ENCODE assay signal across 18 cellular contexts in genomic region chr5:10535237-10535530, GRCh38. TPM values are rescaled to one million over a fixed set of nuclear protein-coding genes. Genes with fewer than 3 reads are reported as not detected.
DNase-seq lines count a peak whose midpoint lies in the region; ATAC-seq and TF ChIP-seq lines count a peak whose summit lies in the region.
"Had no signal": no experiment of that assay in that cellular context is flagged by ENCODE, and none has a peak within 500 bp of the region (broad histone marks: within the 10 kb centered on the region; RNA-seq: fewer than 3 reads in every experiment).

No MANE protein-coding gene starts in this region.

- no peak overlapping the region for H3K23ac ChIP-seq in trophoblast cell (ENCODE audit: low read length)

- H3K79me2 ChIP-seq in trophoblast cell (ENCODE audit: control insufficient read depth, insufficient read depth, low read length, poor library complexity): no peaks in the 10 kb centered on the region

- no peak overlapping the region for H2BK12ac ChIP-seq in trophoblast cell (ENCODE audit: low read length)

- TF ChIP-seq EP300 in esophagus muscularis mucosa (IDR thresholded peaks at IDR 0.05): no peak

- H3K4me1 ChIP-seq in cardiac muscle cell (ENCODE audit: low read depth) (peaks cover 34% of the 10 kb centered on the region), heart right ventricle (peaks cover 0 to 35% (median 15%) of the 10 kb centered on the region in 9 donors), esophagus muscularis mucosa (peaks cover 9 to 15% (median 12%) of the 10 kb centered on the region in 4 donors), trophoblast cell (ENCODE audit: control insufficient read depth in 1 of 2, insufficient read depth in 2 of 2, low read length in 2 of 2) (peaks cover 15 to 21% of the 10 kb centered on the region in 2 experiments), lower lobe of right lung (peaks cover 24% of the 10 kb centered on the region)
- H3K4me1 ChIP-seq: SJCRH30 had no signal

- H3K79me1 ChIP-seq in trophoblast cell (ENCODE audit: low read length): peaks cover 6% of the 10 kb centered on the region

- H3K4ac ChIP-seq in trophoblast cell (ENCODE audit: low read depth, low read length): no peak overlapping the region

- no peak overlapping the region for H3K14ac ChIP-seq in trophoblast cell (ENCODE audit: low read length)

- H3K27ac ChIP-seq in cardiac muscle cell: peak overlapping the region; percentile 53
- H3K27ac ChIP-seq in heart right ventricle: no peak overlapping the region
- H3K27ac ChIP-seq in esophagus muscularis mucosa (replicated peaks in 1 of 4): peak overlapping the region in 3 of 4 donors; percentile 35 to 62 (median 57)
- H3K27ac ChIP-seq in trophoblast cell (ENCODE audit: low read depth, low read length): no peak overlapping the region
- H3K27ac ChIP-seq in lower lobe of right lung: no peak overlapping the region
- H3K27ac ChIP-seq: C4-2B, SJCRH30 had no signal

- ATAC-seq in heart right ventricle: no peak
- ATAC-seq in lower lobe of right lung: no peak
- no peak for ATAC-seq in esophagus mucosa
- ATAC-seq: GM23338, Panc1 had no signal

- peak overlapping the region; percentile 57 for H2AK5ac ChIP-seq in trophoblast cell (ENCODE audit: low read length)

- no peak overlapping the region for H2BK5ac ChIP-seq in trophoblast cell (ENCODE audit: low read depth, low read length, poor library complexity)

- H3K4me3 ChIP-seq in cardiac muscle cell (no peak overlapping the region), heart right ventricle (no peak overlapping the region), esophagus muscularis mucosa (no peak overlapping the region), trophoblast cell (ENCODE audit: low read depth, low read length) (no peak overlapping the region), lower lobe of right lung (no peak overlapping the region)
- H3K4me3 ChIP-seq: GM23338, SJCRH30 had no signal

- no peaks in the 10 kb centered on the region for H3K27me3 ChIP-seq in cardiac muscle cell
- H3K27me3 ChIP-seq in heart right ventricle: peaks cover 0 to 3% (median 0%) of the 10 kb centered on the region in 7 donors
- H3K27me3 ChIP-seq in esophagus muscularis mucosa: peaks cover 0 to 46% (median 0%) of the 10 kb centered on the region in 4 donors
- H3K27me3 ChIP-seq in trophoblast cell (ENCODE audit: insufficient read depth, low read length): no peaks in the 10 kb centered on the region
- H3K27me3 ChIP-seq in lower lobe of right lung (ENCODE audit: low read depth): peaks cover 4% of the 10 kb centered on the region
- H3K27me3 ChIP-seq: SJCRH30 had no signal

- no peak overlapping the region for H3K18ac ChIP-seq in trophoblast cell (ENCODE audit: low read length)

- no peak overlapping the region for H4K91ac ChIP-seq in trophoblast cell (ENCODE audit: low read depth, low read length)

- TF ChIP-seq POLR2A in esophagus muscularis mucosa (IDR thresholded peaks at IDR 0.05; ENCODE audit: low read depth): no peak

- intact Hi-C loops in heart right ventricle (cut with DNase I) (no loop called here), esophagus muscularis mucosa (cut with DNase I) (no loop called here), lower lobe of right lung (cut with DNase I) (no loop called here)

- no peak overlapping the region for H4K12ac ChIP-seq in trophoblast cell (ENCODE audit: low read depth, low read length)

- H3K9ac ChIP-seq in trophoblast cell (ENCODE audit: low read length): no peak overlapping the region

- H2BK120ac ChIP-seq in trophoblast cell (ENCODE audit: insufficient read depth, low read length, poor library complexity): no peak overlapping the region

- TF ChIP-seq CTCF in cardiac muscle cell (IDR thresholded peaks at IDR 0.05; ENCODE audit: low read depth, low read length) (no peak), heart right ventricle (IDR thresholded peaks at IDR 0.05) (no peak), esophagus muscularis mucosa (IDR thresholded peaks at IDR 0.05) (no peak), lower lobe of right lung (IDR thresholded peaks at IDR 0.05) (no peak)

- H3K4me2 ChIP-seq in trophoblast cell (ENCODE audit: low read length): no peak overlapping the region
- H3K4me2 ChIP-seq: GM23338 had no signal

- no peak overlapping the region for H2AFZ ChIP-seq in trophoblast cell (ENCODE audit: insufficient read depth, low read length, poor library complexity)
- H2AFZ ChIP-seq: GM23338 had no signal

- 85 to 90% methylated on average over 7 of the region's 7 CpGs for WGBS in heart right ventricle, 2 donors
- 82% methylated on average over 7 of the region's 7 CpGs for WGBS in esophagus muscularis mucosa
- no CpG with 5 or more reads among the region's 7 CpGs for WGBS in trophoblast cell (ENCODE audit: extremely low coverage, insufficient coverage, insufficient read length)

- H3K9me3 ChIP-seq in cardiac muscle cell (ENCODE audit: low read depth) (no peaks in the 10 kb centered on the region), heart right ventricle (no peaks in the 10 kb centered on the region), esophagus muscularis mucosa (no peaks in the 10 kb centered on the region), trophoblast cell (ENCODE audit: insufficient read depth, low read depth, low read length) (peaks cover 3% of the 10 kb centered on the region), lower lobe of right lung (no peaks in the 10 kb centered on the region)
- H3K9me3 ChIP-seq: SJCRH30 had no signal

- no peak overlapping the region for H4K8ac ChIP-seq in trophoblast cell (ENCODE audit: low read depth, low read length)

- H3K36me3 ChIP-seq in cardiac muscle cell (no peaks in the 10 kb centered on the region), heart right ventricle (no peaks in the 10 kb centered on the region), esophagus muscularis mucosa (no peaks in the 10 kb centered on the region), trophoblast cell (ENCODE audit: control insufficient read depth in 1 of 2, insufficient read depth in 2 of 2, low read length in 2 of 2) (no peaks in the 10 kb centered on the region), lower lobe of right lung (no peaks in the 10 kb centered on the region)
- H3K36me3 ChIP-seq: SJCRH30 had no signal

- no peak for DNase-seq in cardiac muscle cell (ENCODE audit: low read depth in 1 of 2, low spot score in 1 of 2)
- DNase-seq in heart right ventricle: no peak
- no peak for DNase-seq in esophagus muscularis mucosa (ENCODE audit: extremely low spot score)
- DNase-seq in trophoblast cell: no peak
- no peak for DNase-seq in NCI-H774 (lab: John Stamatoyannopoulos, UW)
- no peak for DNase-seq in activated CD4-positive, CD25-positive, alpha-beta regulatory T cell treated with anti-CD3 and anti-CD28 coated beads, Interleukin-2, amount 50 U/mL, for 72 hours
- DNase-seq in lower lobe of right lung: no peak
- DNase-seq: 8988T, AML-193, HCEC 1CT, Kasumi-1, NCI-H510A, NCI-H748 treated with DMSO at 0.1 percent for 48 hours, SJCRH30 had no signal

RNA-seq across cellular contexts. Expression of gene ANKRD33B, which starts 28.7 kb away (rescaled TPM):
- 6.4 and 14.8 TPM in 2 replicates for total RNA-seq in cardiac muscle cell
- polyA plus RNA-seq in cardiac muscle cell: 5.7 and 11.8 TPM in 2 replicates
- 10 to 100 TPM in 6 of 10 donors, 1 to 10 TPM in 4; 1.9 to 33.0 (median 19.8) TPM for total RNA-seq in heart right ventricle
- polyA plus RNA-seq in heart right ventricle: 1 to 10 TPM in 1 of 2 donors, under 1 TPM in 1; 0.46 to 1.2 TPM
- 1 to 10 TPM; 4.6 to 8.2 (median 6.7) TPM for total RNA-seq in esophagus muscularis mucosa
- polyA plus RNA-seq in trophoblast cell (2013): 11.4 and 11.6 TPM in 2 replicates
- total RNA-seq in lower lobe of right lung: 5.8 TPM
- 0.68 TPM for total RNA-seq in esophagus mucosa

Comparison
In these comparisons a context has a peak if more than half of its experiments do, and no peak if none do; other contexts are left out.
1. H3K27ac ChIP-seq: peak in cardiac muscle cell (single experiment) and esophagus muscularis mucosa (3 of 4); none in heart right ventricle (0 of 10), trophoblast cell (single experiment) and lower lobe of right lung (single experiment).